Comparison of ENCODE assay signal across 8 cellular contexts in the genomic region with DNA sequence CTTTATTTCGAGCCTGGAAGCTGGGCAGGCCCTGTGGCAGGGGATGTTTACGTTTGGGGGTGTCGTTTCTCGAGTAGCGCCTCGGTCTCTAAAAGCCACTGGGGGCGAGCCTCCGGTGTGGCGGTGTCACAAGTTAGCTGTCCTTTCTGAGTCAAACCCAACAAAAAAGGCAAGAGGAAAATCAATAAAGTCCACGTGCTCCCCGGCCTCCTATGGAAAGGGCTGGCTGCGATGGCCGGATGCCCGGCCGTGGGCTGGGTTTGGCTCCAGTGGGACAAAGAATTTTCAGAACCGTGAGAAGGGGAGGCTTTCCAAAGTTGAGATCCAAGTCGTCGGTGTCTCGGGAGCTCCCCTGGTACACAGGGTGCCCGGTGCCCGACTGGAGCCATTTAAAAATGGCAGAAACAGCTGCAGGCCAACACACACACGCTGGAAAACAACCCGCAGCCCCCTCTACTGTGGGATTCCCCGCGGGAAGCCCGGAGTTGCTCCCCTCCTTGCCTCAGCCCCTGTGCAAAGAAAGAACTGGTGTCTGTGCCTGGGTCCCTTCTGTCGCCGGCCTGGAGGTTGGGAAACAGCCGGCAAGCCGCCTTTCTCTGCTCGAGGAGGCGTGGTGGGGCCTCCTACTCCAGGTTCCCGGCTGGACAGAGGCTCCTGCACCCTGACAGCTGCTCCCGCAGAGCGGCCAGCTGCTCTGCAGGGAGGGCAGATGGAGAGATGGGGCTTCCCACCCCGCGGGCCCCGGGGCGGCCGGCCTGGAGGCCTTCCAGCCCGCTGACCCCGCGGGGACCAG. TPM values are rescaled to one million over a fixed set of nuclear protein-coding genes. Genes with fewer than 3 reads are reported as not detected.
DNase-seq lines count a peak whose midpoint lies in the region; ATAC-seq and TF ChIP-seq lines count a peak whose summit lies in the region.

No MANE protein-coding gene starts in this region.

- peaks cover 19% of the 10 kb centered on the region for H3K4me1 Mint-ChIP-seq in CD8-positive, alpha-beta T cell (ENCODE audit: low read depth)

- no peak for ATAC-seq in CD8-positive, alpha-beta T cell
- ATAC-seq in HG02642 (IDR thresholded peaks at IDR 0.05; ENCODE audit: poor library complexity, unreplicated experiment) = no peak
- no peak for ATAC-seq in GM18498 (IDR thresholded peaks at IDR 0.05; ENCODE audit: unreplicated experiment)

- peak overlapping the region; percentile 87 for H3K4me2 ChIP-seq in OCI-LY7 (ENCODE audit: low read length)

- H3K79me2 ChIP-seq in OCI-LY7 (ENCODE audit: insufficient read depth, low read depth, low read length) = peaks cover 89% of the 10 kb centered on the region

- H3K9me3 Mint-ChIP-seq in CD8-positive, alpha-beta T cell = peaks cover 1% of the 10 kb centered on the region

- peak overlapping the region; percentile 66 for H3K27ac Mint-ChIP-seq in CD8-positive, alpha-beta T cell

- peak overlapping the region; percentile 83 for H3K4me3 Mint-ChIP-seq in CD8-positive, alpha-beta T cell

- DNase-seq in CD8-positive, alpha-beta T cell = peak in 1 of 7 experiments; percentile 20
- peak; percentile 55 for DNase-seq in HCEC 1CT
- peak; percentile 62 for DNase-seq in OCI-LY7 (ENCODE audit: low spot score)
- peak; percentile 70 for DNase-seq in cerebellum (ENCODE audit: low spot score)
- DNase-seq in iPS-NIHi7 (ENCODE audit: extremely low spot score) = peak; percentile 53
- DNase-seq in sigmoid colon = peak; percentile 87

- WGBS in sigmoid colon, 2 donors = 5 to 14% methylated on average over 43 of the region's 43 CpGs

- TF ChIP-seq POLR2A in sigmoid colon (IDR thresholded peaks at IDR 0.05) = no peak

- no peaks in the 10 kb centered on the region for H3K27me3 ChIP-seq in CD8-positive, alpha-beta T cell (ENCODE audit: insufficient read depth, low read length)
- no peaks in the 10 kb centered on the region for H3K27me3 ChIP-seq in sigmoid colon

- no peak for TF ChIP-seq CTCF in CD8-positive, alpha-beta T cell (IDR thresholded peaks at IDR 0.05)
- TF ChIP-seq CTCF in OCI-LY7 (conservative IDR thresholded peaks at IDR 0.05; ENCODE audit: low read length) (no peak), sigmoid colon (IDR thresholded peaks at IDR 0.05) (no peak)

- no peaks in the 10 kb centered on the region for H3K9me2 ChIP-seq in OCI-LY7 (ENCODE audit: insufficient read depth, low read length)

- H3K27me3 Mint-ChIP-seq in CD8-positive, alpha-beta T cell (ENCODE audit: low read depth) = peaks cover 4% of the 10 kb centered on the region

- H2AFZ ChIP-seq in OCI-LY7 (ENCODE audit: low read length) = no peak overlapping the region

- no peaks in the 10 kb centered on the region for H4K20me1 ChIP-seq in OCI-LY7 (ENCODE audit: insufficient read depth, low read length)

- H3K4me1 ChIP-seq in CD8-positive, alpha-beta T cell (ENCODE audit: insufficient read depth, low read length) = peaks cover 18% of the 10 kb centered on the region
- peaks cover 72% of the 10 kb centered on the region for H3K4me1 ChIP-seq in OCI-LY7 (ENCODE audit: insufficient read depth, low read length, poor library complexity, severe bottlenecking)
- H3K4me1 ChIP-seq in sigmoid colon = peaks cover 0 to 21% (median 16%) of the 10 kb centered on the region in 4 donors

- no peaks in the 10 kb centered on the region for H3K36me3 ChIP-seq in CD8-positive, alpha-beta T cell (ENCODE audit: insufficient read depth, low read length)
- H3K36me3 ChIP-seq in OCI-LY7 (ENCODE audit: insufficient read depth, low read length) = peaks cover 45% of the 10 kb centered on the region
- H3K36me3 ChIP-seq in sigmoid colon = no peaks in the 10 kb centered on the region

- TSS peak; percentile 66 for BruUV-seq in OCI-LY7 (replicated peaks; lab: Mats Ljungman, UMichigan)

- intact Hi-C loops in CD8-positive, alpha-beta T cell (cut with DNase I, micrococcal nuclease) = loop anchor here in 1 of 2 experiments (2.0 kb wide), 1 partner anchor 105 kb away; the partner anchor contains the start of gene CFAP251
- intact Hi-C loops in OCI-LY7 (cut with micrococcal nuclease; ENCODE audit: unreplicated experiment) (loop anchor here (1.0 kb wide), 1 partner anchor 19 kb away; no protein-coding TSS in a partner anchor), sigmoid colon (cut with DNase I) (loop anchor here (10.0 kb wide), 1 partner anchor 201 kb away; the partner anchor contains the start of gene DIABLO)

- peaks cover 5% of the 10 kb centered on the region for H3K36me3 Mint-ChIP-seq in CD8-positive, alpha-beta T cell

- H3K4me3 ChIP-seq in CD8-positive, alpha-beta T cell (ENCODE audit: low read depth, low read length) = peak overlapping the region; percentile 57
- H3K4me3 ChIP-seq in OCI-LY7 (ENCODE audit: low read depth, low read length, poor library complexity, severe bottlenecking) = peak overlapping the region; percentile 95
- H3K4me3 ChIP-seq in sigmoid colon = peak overlapping the region; percentile 41 to 84 (median 70)

- TF ChIP-seq EP300 in sigmoid colon (IDR thresholded peaks at IDR 0.05) = no peak

- no peak overlapping the region for H3K27ac ChIP-seq in CD8-positive, alpha-beta T cell (ENCODE audit: low read depth, low read length)
- H3K27ac ChIP-seq in OCI-LY7 (ENCODE audit: low read depth, low read length, poor library complexity, severe bottlenecking) (peak overlapping the region; percentile 94), sigmoid colon (peak overlapping the region; percentile 79 to 92 (median 87))

- H3K9me3 ChIP-seq in CD8-positive, alpha-beta T cell (ENCODE audit: low read length) = no peaks in the 10 kb centered on the region
- H3K9me3 ChIP-seq in OCI-LY7 (ENCODE audit: low read length) = peaks cover 11% of the 10 kb centered on the region; the same call in 1 of the 2 replicates
- no peaks in the 10 kb centered on the region for H3K9me3 ChIP-seq in sigmoid colon

- CTCF ChIA-PET in CD8-positive, alpha-beta T cell (lab: Charles Lee) = interaction anchor here (1.6 kb wide), 1 partner anchor 106 kb away, joined by 7 read pairs; the partner anchor contains the start of gene CFAP251
- CTCF ChIA-PET in OCI-LY7 (lab: Charles Lee; ENCODE audit: unreplicated experiment) = interaction anchor here (0.9 kb wide), 1 partner anchor 10 kb away, joined by 3 read pairs; no protein-coding TSS in a partner anchor

- POLR2A ChIA-PET in CD8-positive, alpha-beta T cell (lab: Charles Lee) = interaction anchor here (0.6 to 1.6 kb wide), 4 partner anchors 10 to 19 kb away, joined by 3 to 6 read pairs (median 3); no protein-coding TSS in a partner anchor
- POLR2A ChIA-PET in OCI-LY7 (lab: Charles Lee) = interaction anchor here (1.0 to 7.6 kb wide), 4 partner anchors 15 to 230 kb away, joined by 4 to 332 read pairs (median 12); partner anchors contain the start of gene RHOF

RNA-seq across cellular contexts. Expression of gene BCL7A, which starts 1.9 kb away (rescaled TPM):
- total RNA-seq in CD8-positive, alpha-beta T cell = 1 to 10 TPM; 6.8 to 7.8 TPM
- 66.2 and 76.2 TPM in 2 replicates for total RNA-seq in OCI-LY7 (2014; rRNA removed; shearing (Covaris generic))
- total RNA-seq in OCI-LY7 (2022) (84.7 and 100 TPM in 2 replicates), cerebellum (38.5 TPM), sigmoid colon (1 to 10 TPM; 6.2 to 6.9 (median 6.5) TPM)
- polyA plus RNA-seq in sigmoid colon = 1 to 10 TPM; 1.2 to 7.4 (median 3.5) TPM

RNA-seq across cellular contexts. Expression of gene MLXIP, which starts 55.0 kb away (rescaled TPM):
- total RNA-seq in CD8-positive, alpha-beta T cell = 100 to 1,000 TPM; 117 to 132 TPM
- 18.6 and 27.5 TPM in 2 replicates for total RNA-seq in OCI-LY7 (2014; rRNA removed; shearing (Covaris generic))
- total RNA-seq in OCI-LY7 (2022) = 44.7 and 59.9 TPM in 2 replicates
- 18.9 TPM for total RNA-seq in cerebellum
- 10 to 100 TPM; 32.9 to 87.5 (median 57.3) TPM for total RNA-seq in sigmoid colon
- polyA plus RNA-seq in sigmoid colon = 100 to 1,000 TPM in 1 of 3 donors, 10 to 100 TPM in 2; 15.6 to 141 (median 35.4) TPM
